12 cellular contexts compared by ENCODE assay signal in genomic region chr1:13432251-13432650, GRCh38. TPM values are rescaled to one million over a fixed set of nuclear protein-coding genes. Genes with fewer than 3 reads are reported as not detected.
"Had no signal": no experiment of that assay in that cellular context is flagged by ENCODE, and none has a peak within 500 bp of the region (broad histone marks: within the 10 kb centered on the region; RNA-seq: fewer than 3 reads in every experiment).

No MANE protein-coding gene starts in this region.

- H3K36me3 ChIP-seq: HAP-1 had no signal

- H3K9ac ChIP-seq: GM23248 had no signal

- H3K27ac ChIP-seq: GM23248 had no signal

- ATAC-seq: HCT116, K562 had no signal

- H3K9me3 ChIP-seq: HAP-1 had no signal

- H3K4me1 ChIP-seq: HAP-1 had no signal

- DNase-seq: GM23248, GOT3, H7, HFFc6, IMR-90, Kasumi-1, KG1 had no signal

- H3K4me3 ChIP-seq: GM23248, HAP-1, K562 had no signal

- H2AFZ ChIP-seq: GM23248 had no signal

RNA-seq across cellular contexts. Expression of gene PRAMEF20, which starts 22.0 kb away (rescaled TPM):
- total RNA-seq: GM23248, H4, H7, HFFc6, HT-29, IMR-90, K562 had no signal
- polyA plus RNA-seq: GM23248, IMR-90, K562 had no signal

RNA-seq across cellular contexts. Expression of gene PRAMEF17, which starts 42.8 kb away (rescaled TPM):
- total RNA-seq: GM23248, H4, H7, HFFc6, HT-29, IMR-90, K562 had no signal
- polyA plus RNA-seq: GM23248, IMR-90, K562 had no signal
